Comparison of ENCODE assay signal across 1 cellular context in the genomic region with DNA sequence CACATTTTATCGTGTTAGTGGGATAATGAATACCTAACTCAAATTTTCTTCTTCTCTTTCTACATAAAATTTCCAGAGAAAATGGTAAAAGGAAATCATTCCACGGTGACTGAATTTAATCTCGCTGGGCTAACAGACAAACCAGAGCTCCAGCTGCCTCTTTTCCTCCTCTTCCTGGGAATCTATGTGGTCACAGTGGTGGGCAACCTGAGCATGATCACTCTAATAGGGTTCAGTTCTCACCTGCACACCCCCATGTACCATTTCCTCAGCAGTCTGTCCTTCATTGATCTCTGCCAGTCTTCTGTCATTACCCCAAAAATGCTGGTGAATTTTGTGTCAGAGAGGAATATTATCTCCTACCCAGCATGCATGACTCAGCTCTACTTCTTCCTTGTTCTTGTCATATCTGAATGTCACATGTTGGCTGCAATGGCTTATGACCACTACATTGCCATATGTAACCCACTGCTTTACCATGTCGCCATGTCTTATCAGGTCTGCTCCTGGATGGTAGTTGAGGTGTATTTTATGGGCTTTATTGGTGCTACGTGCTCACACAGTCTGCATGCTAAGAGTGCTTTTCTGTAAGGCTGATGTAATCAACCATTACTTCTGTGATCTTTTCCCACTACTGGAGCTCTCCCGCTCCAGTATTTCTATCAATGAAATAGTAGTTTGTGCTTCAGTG.
TF ChIP-seq lines count a peak whose summit lies in the region.

No MANE protein-coding gene starts in this region.

TF ChIP-seq in K562, 482 proteins besides CTCF, POLR2A, EP300 and RAD21 (continued from another document and continues in another):
- TF ChIP-seq ETV6 (IDR thresholded peaks at IDR 0.05; ENCODE audit: borderline replicate concordance in 1 of 2, low read depth in 2 of 2, low read length in 1 of 2) = no peak
- TF ChIP-seq ETV6 (CRISPR knock-in tag; IDR thresholded peaks at IDR 0.05; ENCODE audit: borderline replicate concordance) = no peak
- TF ChIP-seq CBFA2T2 (conservative IDR thresholded peaks at IDR 0.05) = peak; percentile 94
- TF ChIP-seq FOXA3 (CRISPR knock-in tag; conservative IDR thresholded peaks at IDR 0.05 in 1 of 2, IDR thresholded peaks at IDR 0.05 in 1 of 2) = 0 out of 4 replicates have a peak, but pooled peaks of 1 of the 2 experiments have one; percentile 19
- peak; percentile 60 for TF ChIP-seq CCNT2 (IDR thresholded peaks at IDR 0.05; ENCODE audit: borderline replicate concordance, extremely low read depth, insufficient read length, low read depth, low read length)
- TF ChIP-seq MCM2 (IDR thresholded peaks at IDR 0.05; ENCODE audit: low read depth) = no peak
- TF ChIP-seq TSC22D4 (tag; IDR thresholded peaks at IDR 0.05) = no peak
- no peak for TF ChIP-seq FOXK1 (CRISPR knock-in tag; IDR thresholded peaks at IDR 0.05; ENCODE audit: borderline replicate concordance)
- TF ChIP-seq ILF3 (IDR thresholded peaks at IDR 0.05; ENCODE audit: borderline replicate concordance) = no peak
- TF ChIP-seq TAF1 (IDR thresholded peaks at IDR 0.05; ENCODE audit: control insufficient read depth, extremely low read depth, insufficient read depth, low read length, severe bottlenecking) = no peak
- peak; percentile 84 for TF ChIP-seq ZNF41 (CRISPR knock-in tag; conservative IDR thresholded peaks at IDR 0.05)
- TF ChIP-seq HDAC8 (tag; IDR thresholded peaks at IDR 0.05) = peak; percentile 78; the same call in 1 of the 2 replicates
- TF ChIP-seq TAF9B (IDR thresholded peaks at IDR 0.05; ENCODE audit: partially characterized antibody) = peak; percentile 58
- TF ChIP-seq, protein P1, sequence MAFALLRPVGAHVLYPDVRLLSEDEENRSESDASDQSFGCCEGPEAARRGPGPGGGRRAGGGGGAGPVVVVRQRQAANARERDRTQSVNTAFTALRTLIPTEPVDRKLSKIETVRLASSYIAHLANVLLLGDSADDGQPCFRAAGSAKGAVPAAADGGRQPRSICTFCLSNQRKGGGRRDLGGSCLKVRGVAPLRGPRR (CRISPR knock-in tag; IDR thresholded peaks at IDR 0.05) = peak; percentile 90; the same call in 1 of the 2 replicates
- TF ChIP-seq, protein P2, sequence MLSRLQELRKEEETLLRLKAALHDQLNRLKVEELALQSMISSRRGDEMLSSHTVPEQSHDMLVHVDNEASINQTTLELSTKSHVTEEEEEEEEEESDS (CRISPR knock-in tag; IDR thresholded peaks at IDR 0.05) = 0 out of 2 replicates have a peak, but pooled peaks have one; percentile 26
- TF ChIP-seq, protein P3, sequence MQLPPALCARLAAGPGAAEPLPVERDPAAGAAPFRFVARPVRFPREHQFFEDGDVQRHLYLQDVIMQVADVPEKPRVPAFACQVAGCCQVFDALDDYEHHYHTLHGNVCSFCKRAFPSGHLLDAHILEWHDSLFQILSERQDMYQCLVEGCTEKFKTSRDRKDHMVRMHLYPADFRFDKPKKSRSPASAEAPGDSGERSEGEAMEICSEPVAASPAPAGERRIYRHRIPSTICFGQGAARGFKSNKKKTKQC (CRISPR knock-in tag; IDR thresholded peaks at IDR 0.05) = no peak
- peak; percentile 85 for TF ChIP-seq MYC (IDR thresholded peaks at IDR 0.05; ENCODE audit: low read depth, low read length)
- peak; percentile 67; the same call in 1 of the 2 replicates for TF ChIP-seq MYC (CRISPR knock-in tag; IDR thresholded peaks at IDR 0.05; ENCODE audit: borderline replicate concordance, low read depth)
- TF ChIP-seq ZNF444 (CRISPR knock-in tag; IDR thresholded peaks at IDR 0.05) = no peak
- 0 out of 2 replicates have a peak, but pooled peaks have one; percentile 5 for TF ChIP-seq ZKSCAN3 (CRISPR knock-in tag; IDR thresholded peaks at IDR 0.05)
- no peak for TF ChIP-seq NR1H2 (CRISPR knock-in tag; IDR thresholded peaks at IDR 0.05)
- no peak for TF ChIP-seq TCF7L2 (IDR thresholded peaks at IDR 0.05; ENCODE audit: low read depth, low read length)
- peak; percentile 4; the same call in 1 of the 2 replicates for TF ChIP-seq JUNB (CRISPR knock-in tag; conservative IDR thresholded peaks at IDR 0.05)
- TF ChIP-seq ZNF79 (CRISPR knock-in tag; IDR thresholded peaks at IDR 0.05; ENCODE audit: low read depth) = peak; percentile 78; the same call in 1 of the 2 replicates
- TF ChIP-seq XRCC4 (IDR thresholded peaks at IDR 0.05; ENCODE audit: extremely low read depth, insufficient read depth, insufficient read length) = no peak
- no peak for TF ChIP-seq ZBTB8A (IDR thresholded peaks at IDR 0.05; ENCODE audit: partially characterized antibody)
- TF ChIP-seq, protein P4, sequence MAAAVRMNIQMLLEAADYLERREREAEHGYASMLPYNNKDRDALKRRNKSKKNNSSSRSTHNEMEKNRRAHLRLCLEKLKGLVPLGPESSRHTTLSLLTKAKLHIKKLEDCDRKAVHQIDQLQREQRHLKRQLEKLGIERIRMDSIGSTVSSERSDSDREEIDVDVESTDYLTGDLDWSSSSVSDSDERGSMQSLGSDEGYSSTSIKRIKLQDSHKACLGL (CRISPR knock-in tag; IDR thresholded peaks at IDR 0.05; ENCODE audit: borderline replicate concordance, poor library complexity, severe bottlenecking) = no peak
- TF ChIP-seq YY1 (IDR thresholded peaks at IDR 0.05; ENCODE audit: borderline replicate concordance in 1 of 3, control insufficient read depth in 1 of 3, extremely low read depth in 1 of 3, insufficient read depth in 3 of 3, insufficient read length in 1 of 3, insufficient replicate concordance in 2 of 3, low read depth in 1 of 3, low read length in 2 of 3) = peak in 2 of 3 experiments; percentile 12 to 80
- TF ChIP-seq NFXL1 (CRISPR knock-in tag; IDR thresholded peaks at IDR 0.05) = 0 out of 2 replicates have a peak, but pooled peaks have one; percentile 47
- TF ChIP-seq SOX6 (IDR thresholded peaks at IDR 0.05) = peak; percentile 85
- 0 out of 2 replicates have a peak, but pooled peaks have one; percentile 19 for TF ChIP-seq ETV5 (CRISPR knock-in tag; IDR thresholded peaks at IDR 0.05; ENCODE audit: low read depth)
- TF ChIP-seq, protein P5, sequence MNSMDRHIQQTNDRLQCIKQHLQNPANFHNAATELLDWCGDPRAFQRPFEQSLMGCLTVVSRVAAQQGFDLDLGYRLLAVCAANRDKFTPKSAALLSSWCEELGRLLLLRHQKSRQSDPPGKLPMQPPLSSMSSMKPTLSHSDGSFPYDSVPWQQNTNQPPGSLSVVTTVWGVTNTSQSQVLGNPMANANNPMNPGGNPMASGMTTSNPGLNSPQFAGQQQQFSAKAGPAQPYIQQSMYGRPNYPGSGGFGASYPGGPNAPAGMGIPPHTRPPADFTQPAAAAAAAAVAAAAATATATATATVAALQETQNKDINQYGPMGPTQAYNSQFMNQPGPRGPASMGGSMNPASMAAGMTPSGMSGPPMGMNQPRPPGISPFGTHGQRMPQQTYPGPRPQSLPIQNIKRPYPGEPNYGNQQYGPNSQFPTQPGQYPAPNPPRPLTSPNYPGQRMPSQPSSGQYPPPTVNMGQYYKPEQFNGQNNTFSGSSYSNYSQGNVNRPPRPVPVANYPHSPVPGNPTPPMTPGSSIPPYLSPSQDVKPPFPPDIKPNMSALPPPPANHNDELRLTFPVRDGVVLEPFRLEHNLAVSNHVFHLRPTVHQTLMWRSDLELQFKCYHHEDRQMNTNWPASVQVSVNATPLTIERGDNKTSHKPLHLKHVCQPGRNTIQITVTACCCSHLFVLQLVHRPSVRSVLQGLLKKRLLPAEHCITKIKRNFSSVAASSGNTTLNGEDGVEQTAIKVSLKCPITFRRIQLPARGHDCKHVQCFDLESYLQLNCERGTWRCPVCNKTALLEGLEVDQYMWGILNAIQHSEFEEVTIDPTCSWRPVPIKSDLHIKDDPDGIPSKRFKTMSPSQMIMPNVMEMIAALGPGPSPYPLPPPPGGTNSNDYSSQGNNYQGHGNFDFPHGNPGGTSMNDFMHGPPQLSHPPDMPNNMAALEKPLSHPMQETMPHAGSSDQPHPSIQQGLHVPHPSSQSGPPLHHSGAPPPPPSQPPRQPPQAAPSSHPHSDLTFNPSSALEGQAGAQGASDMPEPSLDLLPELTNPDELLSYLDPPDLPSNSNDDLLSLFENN (IDR thresholded peaks at IDR 0.05; ENCODE audit: low read depth in 2 of 2, low read length in 2 of 2) = peak in 1 of 2 experiments; percentile 65; a peak in 1 of 4 replicates
- TF ChIP-seq, protein P6, sequence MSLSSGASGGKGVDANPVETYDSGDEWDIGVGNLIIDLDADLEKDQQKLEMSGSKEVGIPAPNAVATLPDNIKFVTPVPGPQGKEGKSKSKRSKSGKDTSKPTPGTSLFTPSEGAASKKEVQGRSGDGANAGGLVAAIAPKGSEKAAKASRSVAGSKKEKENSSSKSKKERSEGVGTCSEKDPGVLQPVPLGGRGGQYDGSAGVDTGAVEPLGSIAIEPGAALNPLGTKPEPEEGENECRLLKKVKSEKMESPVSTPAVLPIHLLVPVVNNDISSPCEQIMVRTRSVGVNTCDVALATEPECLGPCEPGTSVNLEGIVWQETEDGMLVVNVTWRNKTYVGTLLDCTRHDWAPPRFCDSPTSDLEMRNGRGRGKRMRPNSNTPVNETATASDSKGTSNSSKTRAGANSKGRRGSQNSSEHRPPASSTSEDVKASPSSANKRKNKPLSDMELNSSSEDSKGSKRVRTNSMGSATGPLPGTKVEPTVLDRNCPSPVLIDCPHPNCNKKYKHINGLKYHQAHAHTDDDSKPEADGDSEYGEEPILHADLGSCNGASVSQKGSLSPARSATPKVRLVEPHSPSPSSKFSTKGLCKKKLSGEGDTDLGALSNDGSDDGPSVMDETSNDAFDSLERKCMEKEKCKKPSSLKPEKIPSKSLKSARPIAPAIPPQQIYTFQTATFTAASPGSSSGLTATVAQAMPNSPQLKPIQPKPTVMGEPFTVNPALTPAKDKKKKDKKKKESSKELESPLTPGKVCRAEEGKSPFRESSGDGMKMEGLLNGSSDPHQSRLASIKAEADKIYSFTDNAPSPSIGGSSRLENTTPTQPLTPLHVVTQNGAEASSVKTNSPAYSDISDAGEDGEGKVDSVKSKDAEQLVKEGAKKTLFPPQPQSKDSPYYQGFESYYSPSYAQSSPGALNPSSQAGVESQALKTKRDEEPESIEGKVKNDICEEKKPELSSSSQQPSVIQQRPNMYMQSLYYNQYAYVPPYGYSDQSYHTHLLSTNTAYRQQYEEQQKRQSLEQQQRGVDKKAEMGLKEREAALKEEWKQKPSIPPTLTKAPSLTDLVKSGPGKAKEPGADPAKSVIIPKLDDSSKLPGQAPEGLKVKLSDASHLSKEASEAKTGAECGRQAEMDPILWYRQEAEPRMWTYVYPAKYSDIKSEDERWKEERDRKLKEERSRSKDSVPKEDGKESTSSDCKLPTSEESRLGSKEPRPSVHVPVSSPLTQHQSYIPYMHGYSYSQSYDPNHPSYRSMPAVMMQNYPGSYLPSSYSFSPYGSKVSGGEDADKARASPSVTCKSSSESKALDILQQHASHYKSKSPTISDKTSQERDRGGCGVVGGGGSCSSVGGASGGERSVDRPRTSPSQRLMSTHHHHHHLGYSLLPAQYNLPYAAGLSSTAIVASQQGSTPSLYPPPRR (CRISPR knock-in tag; IDR thresholded peaks at IDR 0.05; ENCODE audit: borderline replicate concordance) = no peak
- TF ChIP-seq, protein P7, sequence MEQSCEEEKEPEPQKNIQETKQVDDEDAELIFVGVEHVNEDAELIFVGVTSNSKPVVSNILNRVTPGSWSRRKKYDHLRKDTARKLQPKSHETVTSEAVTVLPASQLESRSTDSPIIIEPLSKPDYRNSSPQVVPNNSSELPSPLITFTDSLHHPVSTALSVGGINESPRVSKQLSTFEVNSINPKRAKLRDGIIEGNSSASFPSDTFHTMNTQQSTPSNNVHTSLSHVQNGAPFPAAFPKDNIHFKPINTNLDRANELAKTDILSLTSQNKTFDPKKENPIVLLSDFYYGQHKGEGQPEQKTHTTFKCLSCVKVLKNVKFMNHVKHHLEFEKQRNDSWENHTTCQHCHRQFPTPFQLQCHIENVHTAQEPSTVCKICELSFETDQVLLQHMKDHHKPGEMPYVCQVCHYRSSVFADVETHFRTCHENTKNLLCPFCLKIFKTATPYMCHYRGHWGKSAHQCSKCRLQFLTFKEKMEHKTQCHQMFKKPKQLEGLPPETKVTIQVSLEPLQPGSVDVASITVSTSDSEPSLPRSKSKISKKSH (CRISPR knock-in tag; IDR thresholded peaks at IDR 0.05) = no peak
- no peak for TF ChIP-seq FIP1L1 (IDR thresholded peaks at IDR 0.05; ENCODE audit: low read depth, low read length, poor library complexity, severe bottlenecking)
- TF ChIP-seq, protein P8, sequence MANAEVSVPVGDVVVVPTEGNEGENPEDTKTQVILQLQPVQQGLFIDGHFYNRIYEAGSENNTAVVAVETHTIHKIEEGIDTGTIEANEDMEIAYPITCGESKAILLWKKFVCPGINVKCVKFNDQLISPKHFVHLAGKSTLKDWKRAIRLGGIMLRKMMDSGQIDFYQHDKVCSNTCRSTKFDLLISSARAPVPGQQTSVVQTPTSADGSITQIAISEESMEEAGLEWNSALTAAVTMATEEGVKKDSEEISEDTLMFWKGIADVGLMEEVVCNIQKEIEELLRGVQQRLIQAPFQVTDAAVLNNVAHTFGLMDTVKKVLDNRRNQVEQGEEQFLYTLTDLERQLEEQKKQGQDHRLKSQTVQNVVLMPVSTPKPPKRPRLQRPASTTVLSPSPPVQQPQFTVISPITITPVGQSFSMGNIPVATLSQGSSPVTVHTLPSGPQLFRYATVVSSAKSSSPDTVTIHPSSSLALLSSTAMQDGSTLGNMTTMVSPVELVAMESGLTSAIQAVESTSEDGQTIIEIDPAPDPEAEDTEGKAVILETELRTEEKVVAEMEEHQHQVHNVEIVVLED (CRISPR knock-in tag; IDR thresholded peaks at IDR 0.05) = peak; percentile 56
- TF ChIP-seq KAT2B (IDR thresholded peaks at IDR 0.05; ENCODE audit: low read depth, low read length) = no peak
- TF ChIP-seq BRD9 (IDR thresholded peaks at IDR 0.05; ENCODE audit: low read depth, partially characterized antibody) = peak; percentile 85
- peak; percentile 84 for TF ChIP-seq ZBTB17 (CRISPR knock-in tag; IDR thresholded peaks at IDR 0.05)
- TF ChIP-seq, protein P9, sequence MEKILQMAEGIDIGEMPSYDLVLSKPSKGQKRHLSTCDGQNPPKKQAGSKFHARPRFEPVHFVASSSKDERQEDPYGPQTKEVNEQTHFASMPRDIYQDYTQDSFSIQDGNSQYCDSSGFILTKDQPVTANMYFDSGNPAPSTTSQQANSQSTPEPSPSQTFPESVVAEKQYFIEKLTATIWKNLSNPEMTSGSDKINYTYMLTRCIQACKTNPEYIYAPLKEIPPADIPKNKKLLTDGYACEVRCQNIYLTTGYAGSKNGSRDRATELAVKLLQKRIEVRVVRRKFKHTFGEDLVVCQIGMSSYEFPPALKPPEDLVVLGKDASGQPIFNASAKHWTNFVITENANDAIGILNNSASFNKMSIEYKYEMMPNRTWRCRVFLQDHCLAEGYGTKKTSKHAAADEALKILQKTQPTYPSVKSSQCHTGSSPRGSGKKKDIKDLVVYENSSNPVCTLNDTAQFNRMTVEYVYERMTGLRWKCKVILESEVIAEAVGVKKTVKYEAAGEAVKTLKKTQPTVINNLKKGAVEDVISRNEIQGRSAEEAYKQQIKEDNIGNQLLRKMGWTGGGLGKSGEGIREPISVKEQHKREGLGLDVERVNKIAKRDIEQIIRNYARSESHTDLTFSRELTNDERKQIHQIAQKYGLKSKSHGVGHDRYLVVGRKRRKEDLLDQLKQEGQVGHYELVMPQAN (IDR thresholded peaks at IDR 0.05; ENCODE audit: borderline replicate concordance) = peak; percentile 44; the same call in 1 of the 2 replicates
- peak; percentile 70 for TF ChIP-seq PHB2 (IDR thresholded peaks at IDR 0.05; ENCODE audit: low read depth)
- peak; percentile 58; the same call in 1 of the 2 replicates for TF ChIP-seq CBX5 (IDR thresholded peaks at IDR 0.05; ENCODE audit: borderline replicate concordance, low read depth)
